In the genomic region with DNA sequence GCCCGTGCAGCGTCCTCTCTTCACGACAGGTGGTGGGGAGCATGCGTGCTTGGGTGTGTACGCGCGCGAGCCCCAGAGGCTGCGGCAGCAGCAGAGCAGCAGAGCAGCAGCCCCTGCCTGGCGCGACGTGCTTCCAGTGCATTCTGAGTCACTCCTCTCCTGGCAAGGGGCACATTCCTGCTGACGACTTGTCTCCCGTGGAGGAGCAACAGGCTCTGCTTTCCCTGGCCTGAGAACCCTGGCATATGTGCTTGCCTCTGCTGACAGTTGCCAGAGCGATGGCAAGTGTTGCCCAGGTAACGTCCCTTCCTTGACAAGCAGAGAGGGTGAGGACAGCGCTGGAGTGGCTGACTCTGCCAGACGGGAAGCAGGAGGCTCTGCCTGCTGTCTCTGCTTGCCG, we compare ENCODE assay signal across 8 cellular contexts.
DNase-seq lines count a peak whose midpoint lies in the region; ATAC-seq and TF ChIP-seq lines count a peak whose summit lies in the region.

No MANE protein-coding gene starts in this region.

- H3K9me3 ChIP-seq in mucosa of descending colon: no peaks in the 10 kb centered on the region

- H3K4me1 ChIP-seq in mucosa of descending colon (ENCODE audit: low read depth): peaks cover 2% of the 10 kb centered on the region

- ATAC-seq in mucosa of descending colon (peak; percentile 29), GM21619 (IDR thresholded peaks at IDR 0.05; ENCODE audit: unreplicated experiment) (no peak), GM19351 (IDR thresholded peaks at IDR 0.05; ENCODE audit: unreplicated experiment) (no peak)
- no peak for ATAC-seq in activated T-cell treated with anti-CD3 and anti-CD28 coated beads, Interleukin-2, amount 50 U/mL, for 72 hours (replicated peaks in 1 of 2)

- TF ChIP-seq CTCF in coronary artery (IDR thresholded peaks at IDR 0.05) (no peak), mucosa of descending colon (IDR thresholded peaks at IDR 0.05) (no peak)

- peak in 9 of 14 donors; percentile 27 to 83 (median 63) for DNase-seq in C1 segment of cervical spinal cord (lab: John Stamatoyannopoulos, UW)
- peak; percentile 68 for DNase-seq in NCI-H2107 treated with DMSO at 0.1 percent for 48 hours (lab: John Stamatoyannopoulos, UW; ENCODE audit: unreplicated experiment)
- DNase-seq in coronary artery (ENCODE audit: low spot score): peak; percentile 80
- DNase-seq in mucosa of descending colon: no peak
- DNase-seq in activated T-cell treated with anti-CD3 and anti-CD28 coated beads, Interleukin-2, amount 50 U/mL, for 72 hours: no peak
- no peak for DNase-seq in NK-92 treated with Interleukin-12 subunit alpha and Interleukin-12 subunit beta, amount 100 ng/mL, for 24 hours (lab: John Stamatoyannopoulos, UW)

- peak overlapping the region in 1 of 2 donors; percentile 28 for H3K27ac ChIP-seq in coronary artery

- H3K4me3 Mint-ChIP-seq in activated T-cell treated with anti-CD3 and anti-CD28 coated beads, Interleukin-2, amount 50 U/mL, for 72 hours: no peak overlapping the region

- peaks cover 0 to 6% of the 10 kb centered on the region in 2 donors for H3K9me3 Mint-ChIP-seq in activated T-cell treated with anti-CD3 and anti-CD28 coated beads, Interleukin-2, amount 50 U/mL, for 72 hours

- peaks cover 0 to 2% of the 10 kb centered on the region in 2 donors for H3K36me3 Mint-ChIP-seq in activated T-cell treated with anti-CD3 and anti-CD28 coated beads, Interleukin-2, amount 50 U/mL, for 72 hours (ENCODE audit: insufficient read depth in 2 of 2)

- H3K4me3 ChIP-seq in coronary artery (peak overlapping the region; percentile 36), mucosa of descending colon (no peak overlapping the region)

- no peak overlapping the region for H3K27ac Mint-ChIP-seq in activated T-cell treated with anti-CD3 and anti-CD28 coated beads, Interleukin-2, amount 50 U/mL, for 72 hours

- H3K36me3 ChIP-seq in mucosa of descending colon (ENCODE audit: low read depth): no peaks in the 10 kb centered on the region

- H3K4me1 Mint-ChIP-seq in activated T-cell treated with anti-CD3 and anti-CD28 coated beads, Interleukin-2, amount 50 U/mL, for 72 hours (ENCODE audit: low read depth): peaks cover 18% of the 10 kb centered on the region

- intact Hi-C loops in mucosa of descending colon (cut with DNase I, micrococcal nuclease): no loop called here

- no peaks in the 10 kb centered on the region for H3K27me3 Mint-ChIP-seq in activated T-cell treated with anti-CD3 and anti-CD28 coated beads, Interleukin-2, amount 50 U/mL, for 72 hours (ENCODE audit: low read depth)

Comparison
In these comparisons a context has a peak if more than half of its experiments do, and no peak if none do; other contexts are left out.
1. DNase-seq: peak in C1 segment of cervical spinal cord (9 of 14), NCI-H2107 treated with DMSO at 0.1 percent for 48 hours (single experiment) and coronary artery (single experiment); none in mucosa of descending colon (0 of 3), activated T-cell treated with anti-CD3 and anti-CD28 coated beads, Interleukin-2, amount 50 U/mL, for 72 hours (0 of 2) and NK-92 treated with Interleukin-12 subunit alpha and Interleukin-12 subunit beta, amount 100 ng/mL, for 24 hours (single experiment).